In the genomic region with DNA sequence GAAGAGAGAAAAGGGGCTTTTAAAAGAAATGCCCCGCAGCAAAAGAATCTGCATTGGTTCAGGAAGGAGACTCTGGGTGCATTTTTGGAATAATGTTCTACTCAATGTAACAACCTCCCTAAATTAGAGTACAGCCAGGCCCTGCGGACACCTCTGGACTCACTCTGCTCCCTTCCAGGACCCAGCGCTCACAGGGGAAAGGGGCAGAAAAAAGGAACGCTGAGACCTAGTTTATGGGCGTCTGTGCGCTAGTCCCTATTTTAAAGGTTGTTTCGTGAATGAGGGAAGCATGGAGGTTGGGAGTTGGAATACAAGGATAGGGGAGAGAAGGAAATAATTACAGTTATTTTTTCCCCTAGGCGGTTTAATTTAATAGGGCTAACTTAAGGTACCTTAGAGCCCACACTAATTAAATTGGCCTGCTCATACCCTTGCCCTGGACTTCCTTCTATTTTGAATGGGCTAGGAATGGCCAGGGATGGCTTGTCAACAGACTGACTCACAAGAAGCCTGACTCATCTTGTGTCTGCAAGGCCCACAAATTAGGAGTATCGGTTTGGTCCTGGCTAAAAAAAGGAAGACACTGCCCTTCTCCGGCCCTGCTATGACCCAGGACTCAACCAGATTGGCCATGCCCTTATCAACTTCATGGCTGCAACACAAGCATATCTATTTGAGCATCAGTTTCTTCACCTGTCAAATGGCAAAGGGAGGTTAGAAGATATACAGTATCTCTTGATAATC, we compare ENCODE assay signal across 8 cellular contexts. TPM values are rescaled to one million over a fixed set of nuclear protein-coding genes. Genes with fewer than 3 reads are reported as not detected.
DNase-seq lines count a peak whose midpoint lies in the region; ATAC-seq and TF ChIP-seq lines count a peak whose summit lies in the region.

No MANE protein-coding gene starts in this region.

- H3K9me3 ChIP-seq in Panc1 (ENCODE audit: control insufficient read depth, insufficient read depth, low read depth, low read length) (no peaks in the 10 kb centered on the region), muscle layer of duodenum (ENCODE audit: control insufficient read depth in 1 of 2, low read length in 2 of 2) (no peaks in the 10 kb centered on the region)

- H3K27me3 Mint-ChIP-seq in dendritic cell treated with granulocyte-macrophage colony-stimulating factor and Interleukin-4, amounts not matched to agents 40 ng/mL and 50 ng/mL, for 4 days, result peaks cover 1% of the 10 kb centered on the region

- no peak overlapping the region for H3K4me3 Mint-ChIP-seq in dendritic cell treated with granulocyte-macrophage colony-stimulating factor and Interleukin-4, amounts not matched to agents 40 ng/mL and 50 ng/mL, for 4 days

- in situ Hi-C loops in Panc1 (cut with HindIII; ENCODE audit: low pct_unique_long_range_greater_than_20kb, low sequenced_read_pairs), result no loop called here

- no TSS peak for BruUV-seq in Panc1 (replicated peaks; lab: Mats Ljungman, UMichigan)

- intact Hi-C loops in Panc1 (cut with micrococcal nuclease; ENCODE audit: unreplicated experiment), result loop anchor here (1.0 kb wide), 1 partner anchor 80 kb away; no protein-coding TSS in a partner anchor
- intact Hi-C loops in dendritic cell treated with granulocyte-macrophage colony-stimulating factor and Interleukin-4, amounts not matched to agents 40 ng/mL and 50 ng/mL, for 4 days (cut with micrococcal nuclease), result loop anchor here (1.0 to 5.0 kb wide), 2 partner anchors 80 to 356 kb away; a partner anchor contains a TSS

- H3K9me3 Mint-ChIP-seq in dendritic cell treated with granulocyte-macrophage colony-stimulating factor and Interleukin-4, amounts not matched to agents 40 ng/mL and 50 ng/mL, for 4 days, result no peaks in the 10 kb centered on the region

- H3K4me1 ChIP-seq in Panc1 (ENCODE audit: control insufficient read depth, insufficient read depth, low read length) (peaks cover 19% of the 10 kb centered on the region), muscle layer of duodenum (ENCODE audit: control insufficient read depth in 1 of 2, insufficient read depth in 2 of 2, low read length in 2 of 2) (peaks cover 35 to 36% of the 10 kb centered on the region in 2 donors)

- peak; percentile 51 for DNase-seq in NOMO-1 treated with DMSO at 0.1 percent for 48 hours (lab: John Stamatoyannopoulos, UW; ENCODE audit: unreplicated experiment)
- no peak for DNase-seq in NOMO-1 treated with dmso at 0.1 percent for 144 hours (lab: John Stamatoyannopoulos, UW; ENCODE audit: unreplicated experiment)
- peak; percentile 50 for DNase-seq in Panc1 (ENCODE audit: low read depth, low spot score)
- DNase-seq in NCI-H345 treated with DMSO at 0.1 percent for 48 hours (lab: John Stamatoyannopoulos, UW; ENCODE audit: unreplicated experiment), result no peak

- H3K27ac ChIP-seq in Panc1 (ENCODE audit: low read length), result peak overlapping the region; percentile 77
- H3K27ac ChIP-seq in muscle layer of duodenum (ENCODE audit: low read length), result peak overlapping the region; percentile 34

- POLR2A ChIA-PET in Panc1 (lab: Charles Lee), result no interaction called here

- H3K36me3 Mint-ChIP-seq in dendritic cell treated with granulocyte-macrophage colony-stimulating factor and Interleukin-4, amounts not matched to agents 40 ng/mL and 50 ng/mL, for 4 days (ENCODE audit: low read depth), result peaks cover 15% of the 10 kb centered on the region

- ATAC-seq in Panc1 (no peak; the same call in 1 of the 2 replicates), HG03045 (IDR thresholded peaks at IDR 0.05; ENCODE audit: unreplicated experiment) (no peak), HG03196 (IDR thresholded peaks at IDR 0.05; ENCODE audit: unreplicated experiment) (no peak)

- peak overlapping the region; percentile 96 for H3K27ac Mint-ChIP-seq in dendritic cell treated with granulocyte-macrophage colony-stimulating factor and Interleukin-4, amounts not matched to agents 40 ng/mL and 50 ng/mL, for 4 days

- CTCF ChIA-PET in Panc1 (lab: Charles Lee), result no interaction called here

- no peaks in the 10 kb centered on the region for H3K36me3 ChIP-seq in Panc1 (ENCODE audit: control insufficient read depth, insufficient read depth, low read length)
- peaks cover 0 to 7% of the 10 kb centered on the region in 2 donors for H3K36me3 ChIP-seq in muscle layer of duodenum (ENCODE audit: control insufficient read depth in 1 of 2, insufficient read depth in 2 of 2, low read length in 2 of 2)

- no peak for TF ChIP-seq CTCF in Panc1 (IDR thresholded peaks at IDR 0.05)

- H3K27me3 ChIP-seq in Panc1 (ENCODE audit: control insufficient read depth, insufficient read depth, low read length) (no peaks in the 10 kb centered on the region), muscle layer of duodenum (ENCODE audit: low read depth, low read length) (no peaks in the 10 kb centered on the region)

- H3K4me1 Mint-ChIP-seq in dendritic cell treated with granulocyte-macrophage colony-stimulating factor and Interleukin-4, amounts not matched to agents 40 ng/mL and 50 ng/mL, for 4 days (ENCODE audit: low read depth), result peaks cover 51% of the 10 kb centered on the region

- H3K4me3 ChIP-seq in Panc1 (ENCODE audit: low read depth in 2 of 2, low read length in 2 of 2) (peak overlapping the region in 1 of 2 experiments; percentile 78; a peak in 2 of 4 replicates), muscle layer of duodenum (ENCODE audit: low read depth in 1 of 2, low read length in 2 of 2) (peak overlapping the region; percentile 79 to 84)

RNA-seq across cellular contexts. Expression of a gene that starts 1.9 kb away (rescaled TPM):
- total RNA-seq in Panc1 (2021; ENCODE audit: unreplicated experiment), result 22.5 TPM
- 22.7 TPM for polyA plus RNA-seq in Panc1 (2012; ENCODE audit: insufficient read length)

Comparison
In these comparisons a context has a peak if more than half of its experiments do, and no peak if none do; other contexts are left out.
1. DNase-seq: peak in NOMO-1 treated with DMSO at 0.1 percent for 48 hours (single experiment) and Panc1 (single experiment); none in NOMO-1 treated with dmso at 0.1 percent for 144 hours (single experiment) and NCI-H345 treated with DMSO at 0.1 percent for 48 hours (single experiment).